11 cellular contexts compared by ENCODE assay signal in genomic region chr9:38423273-38423938, GRCh38.
DNase-seq lines count a peak whose midpoint lies in the region; ATAC-seq, FAIRE-seq and TF ChIP-seq lines count a peak whose summit lies in the region.
"Had no signal": no experiment of that assay in that cellular context is flagged by ENCODE, and none has a peak within 500 bp of the region (broad histone marks: within the 10 kb centered on the region; RNA-seq: fewer than 3 reads in every experiment).

No MANE protein-coding gene starts in this region.

- H3K9me3 ChIP-seq in subcutaneous abdominal adipose tissue (ENCODE audit: control insufficient read depth in 5 of 5, low read length in 5 of 5), result no peaks in the 10 kb centered on the region
- H3K9me3 ChIP-seq: heart left ventricle had no signal

- H3K36me3 Mint-ChIP-seq in T-helper 2 cell treated with Interferon-gamma antibody and Interleukin-4, amounts not matched to agents 5 μg/mL and 100 μg/mL, for 36 hours (ENCODE audit: low read depth), result no peaks in the 10 kb centered on the region

- no peak overlapping the region for H3K9ac ChIP-seq in subcutaneous abdominal adipose tissue (ENCODE audit: low read length in 5 of 5)

- peaks cover 48% of the 10 kb centered on the region for H3K27me3 Mint-ChIP-seq in T-helper 2 cell treated with Interferon-gamma antibody and Interleukin-4, amounts not matched to agents 5 μg/mL and 100 μg/mL, for 36 hours (ENCODE audit: low read depth)

- peak overlapping the region; percentile 14 for H3K4me3 Mint-ChIP-seq in T-helper 2 cell treated with Interferon-gamma antibody and Interleukin-4, amounts not matched to agents 5 μg/mL and 100 μg/mL, for 36 hours

- H3K36me3 ChIP-seq in subcutaneous abdominal adipose tissue (ENCODE audit: control insufficient read depth in 5 of 5, insufficient read depth in 5 of 5, low read length in 5 of 5), result no peaks in the 10 kb centered on the region
- H3K36me3 ChIP-seq: heart left ventricle had no signal

- no peak for FAIRE-seq in urothelium cell line (lab: Jason Lieb, UNC)
- FAIRE-seq: GM12892 had no signal

- no peak overlapping the region for H3K27ac Mint-ChIP-seq in T-helper 2 cell treated with Interferon-gamma antibody and Interleukin-4, amounts not matched to agents 5 μg/mL and 100 μg/mL, for 36 hours

- H3K4me3 ChIP-seq in subcutaneous abdominal adipose tissue (ENCODE audit: low read depth in 1 of 5, low read length in 5 of 5), result peak overlapping the region; percentile 13 to 62 (median 51)

- TF ChIP-seq CTCF in VCaP (conservative IDR thresholded peaks at IDR 0.05), result no peak

- no peaks in the 10 kb centered on the region for H3K9me3 Mint-ChIP-seq in T-helper 2 cell treated with Interferon-gamma antibody and Interleukin-4, amounts not matched to agents 5 μg/mL and 100 μg/mL, for 36 hours

- ATAC-seq in HG02763 (IDR thresholded peaks at IDR 0.05; ENCODE audit: unreplicated experiment), result no peak

- peaks cover 0 to 38% (median 10%) of the 10 kb centered on the region in 5 donors for H3K27me3 ChIP-seq in subcutaneous abdominal adipose tissue (ENCODE audit: control insufficient read depth in 5 of 5, insufficient read depth in 4 of 5, low read length in 5 of 5)

- H3K27ac ChIP-seq in VCaP (peak overlapping the region; percentile 75), subcutaneous abdominal adipose tissue (ENCODE audit: low read depth, low read length) (no peak overlapping the region)
- H3K27ac ChIP-seq: heart left ventricle had no signal

- no peaks in the 10 kb centered on the region for H3K4me1 Mint-ChIP-seq in T-helper 2 cell treated with Interferon-gamma antibody and Interleukin-4, amounts not matched to agents 5 μg/mL and 100 μg/mL, for 36 hours (ENCODE audit: low read depth)

- no peak for DNase-seq in T-helper 2 cell treated with Interferon-gamma antibody and Interleukin-4, amounts not matched to agents 5 μg/mL and 100 μg/mL, for 36 hours (ENCODE audit: low spot score)
- DNase-seq in T-helper 2 cell (no peak), islet precursor cell (peak; percentile 39), CD1c-positive myeloid dendritic cell (ENCODE audit: extremely low spot score) (no peak), urothelium cell line (ENCODE audit: low spot score) (no peak)
- DNase-seq: activated CD4-positive, alpha-beta T cell treated with anti-CD3 and anti-CD28 coated beads, Interleukin-2, amount 50 U/mL, for 1 hour; heart left ventricle had no signal

- peaks cover 0 to 15% (median 8%) of the 10 kb centered on the region in 5 donors for H3K4me1 ChIP-seq in subcutaneous abdominal adipose tissue (ENCODE audit: control insufficient read depth in 5 of 5, insufficient read depth in 5 of 5, low read length in 5 of 5)
